ENCODE assay signal across 1 cellular context in the genomic region with DNA sequence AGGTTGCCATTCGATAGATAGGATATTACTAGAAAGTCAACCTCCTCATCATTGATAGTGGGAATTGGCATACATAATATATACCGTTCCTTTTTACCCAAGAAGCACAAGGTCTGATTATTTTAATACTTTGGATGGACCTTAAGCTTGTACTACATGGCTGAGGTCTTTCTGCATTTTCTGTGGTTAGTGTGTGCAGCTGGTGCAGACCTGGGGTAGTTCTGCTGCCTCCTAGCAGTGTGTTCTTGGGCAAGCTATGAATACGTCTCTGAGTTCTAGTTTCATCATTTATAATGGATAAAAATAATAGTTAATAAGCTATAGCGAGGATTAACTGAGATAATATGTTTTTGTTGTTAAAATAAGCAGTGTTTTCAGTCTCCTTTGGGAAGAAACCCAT.
TF ChIP-seq lines count a peak whose summit lies in the region.

No MANE protein-coding gene starts in this region.

TF ChIP-seq in neural cell, 6 proteins besides CTCF, POLR2A, EP300 and RAD21 (continued from another document):
- no peak for TF ChIP-seq MXI1 (conservative IDR thresholded peaks at IDR 0.05; ENCODE audit: poor library complexity, severe bottlenecking)
- TF ChIP-seq POLR2AphosphoS5 (IDR thresholded peaks at IDR 0.05): no peak
- no peak for TF ChIP-seq EZH2 (IDR thresholded peaks at IDR 0.05; ENCODE audit: borderline replicate concordance, insufficient read depth, low read length, poor library complexity, severe bottlenecking)
